Comparison of ENCODE assay signal across 2 cellular contexts in the genomic region with DNA sequence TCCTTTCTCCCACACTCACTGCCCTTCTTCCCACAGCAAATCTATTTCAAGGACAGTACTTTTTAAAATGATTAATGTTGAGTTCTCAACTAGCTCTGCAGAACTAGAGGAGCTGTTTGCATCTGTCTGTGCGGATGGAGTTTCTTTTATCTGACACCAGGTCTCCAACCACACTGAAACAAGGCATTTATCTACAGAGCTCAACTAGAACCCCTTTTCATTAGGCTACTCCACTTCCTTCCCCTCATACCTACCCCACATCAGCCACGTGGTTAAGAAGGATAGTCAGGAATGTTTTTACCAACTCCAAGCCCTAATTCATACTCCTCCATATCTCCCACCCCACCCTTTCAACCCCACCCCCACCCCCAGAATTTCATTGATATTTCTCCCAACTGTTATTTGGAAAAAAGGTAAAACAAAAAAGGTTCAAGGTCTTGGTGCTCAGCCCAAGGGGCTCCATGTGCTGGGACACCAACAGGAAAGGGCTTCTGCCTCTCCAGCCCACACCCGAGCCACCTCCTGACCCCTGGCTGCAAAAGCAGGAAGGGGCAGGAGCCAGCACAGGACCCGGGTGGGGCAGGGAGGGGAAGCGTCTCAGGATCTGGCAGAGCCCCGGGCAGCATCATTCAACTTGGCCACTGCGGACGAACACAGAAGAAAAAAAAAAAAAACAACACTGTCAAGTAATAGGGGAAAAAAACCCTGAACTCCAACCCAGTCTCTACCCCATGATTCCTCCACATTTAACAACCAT.
A peak's percentile ranks its signal among the peaks of the same experiment; 100 is the strongest.
TF ChIP-seq lines count a peak whose summit lies in the region.

No MANE protein-coding gene starts in this region.

TF ChIP-seq in K562, 482 proteins besides CTCF, POLR2A, EP300 and RAD21 (continues in another document):
- TF ChIP-seq, protein P1, sequence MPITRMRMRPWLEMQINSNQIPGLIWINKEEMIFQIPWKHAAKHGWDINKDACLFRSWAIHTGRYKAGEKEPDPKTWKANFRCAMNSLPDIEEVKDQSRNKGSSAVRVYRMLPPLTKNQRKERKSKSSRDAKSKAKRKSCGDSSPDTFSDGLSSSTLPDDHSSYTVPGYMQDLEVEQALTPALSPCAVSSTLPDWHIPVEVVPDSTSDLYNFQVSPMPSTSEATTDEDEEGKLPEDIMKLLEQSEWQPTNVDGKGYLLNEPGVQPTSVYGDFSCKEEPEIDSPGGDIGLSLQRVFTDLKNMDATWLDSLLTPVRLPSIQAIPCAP (CRISPR knock-in tag; IDR thresholded peaks at IDR 0.05; ENCODE audit: borderline replicate concordance), result no peak
- no peak for TF ChIP-seq NR4A1 (CRISPR knock-in tag; IDR thresholded peaks at IDR 0.05)
- no peak for TF ChIP-seq NR4A1 (tag; IDR thresholded peaks at IDR 0.05)
- TF ChIP-seq, protein P2, sequence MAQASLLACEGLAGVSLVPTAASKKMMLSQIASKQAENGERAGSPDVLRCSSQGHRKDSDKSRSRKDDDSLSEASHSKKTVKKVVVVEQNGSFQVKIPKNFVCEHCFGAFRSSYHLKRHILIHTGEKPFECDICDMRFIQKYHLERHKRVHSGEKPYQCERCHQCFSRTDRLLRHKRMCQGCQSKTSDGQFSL (CRISPR knock-in tag; IDR thresholded peaks at IDR 0.05), result no peak
- TF ChIP-seq, protein P2 (tag; IDR thresholded peaks at IDR 0.05), result no peak
- no peak for TF ChIP-seq CCNT2 (IDR thresholded peaks at IDR 0.05; ENCODE audit: borderline replicate concordance, extremely low read depth, insufficient read length, low read depth, low read length)
- no peak for TF ChIP-seq IFI16 (CRISPR knock-in tag; IDR thresholded peaks at IDR 0.05)
- TF ChIP-seq POLR2AphosphoS2 (IDR thresholded peaks at IDR 0.05; ENCODE audit: low read length), result 0 out of 2 replicates have a peak, but pooled peaks have one; percentile 8
- no peak for TF ChIP-seq ZNF436 (CRISPR knock-in tag; IDR thresholded peaks at IDR 0.05)
- TF ChIP-seq E2F3 (CRISPR knock-in tag; IDR thresholded peaks at IDR 0.05), result no peak
- no peak for TF ChIP-seq ZNF224 (CRISPR knock-in tag; IDR thresholded peaks at IDR 0.05)
- TF ChIP-seq, protein P3, sequence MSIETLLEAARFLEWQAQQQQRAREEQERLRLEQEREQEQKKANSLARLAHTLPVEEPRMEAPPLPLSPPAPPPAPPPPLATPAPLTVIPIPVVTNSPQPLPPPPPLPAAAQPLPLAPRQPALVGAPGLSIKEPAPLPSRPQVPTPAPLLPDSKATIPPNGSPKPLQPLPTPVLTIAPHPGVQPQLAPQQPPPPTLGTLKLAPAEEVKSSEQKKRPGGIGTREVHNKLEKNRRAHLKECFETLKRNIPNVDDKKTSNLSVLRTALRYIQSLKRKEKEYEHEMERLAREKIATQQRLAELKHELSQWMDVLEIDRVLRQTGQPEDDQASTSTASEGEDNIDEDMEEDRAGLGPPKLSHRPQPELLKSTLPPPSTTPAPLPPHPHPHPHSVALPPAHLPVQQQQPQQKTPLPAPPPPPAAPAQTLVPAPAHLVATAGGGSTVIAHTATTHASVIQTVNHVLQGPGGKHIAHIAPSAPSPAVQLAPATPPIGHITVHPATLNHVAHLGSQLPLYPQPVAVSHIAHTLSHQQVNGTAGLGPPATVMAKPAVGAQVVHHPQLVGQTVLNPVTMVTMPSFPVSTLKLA (conservative IDR thresholded peaks at IDR 0.05), result no peak
- TF ChIP-seq HMGN3 (IDR thresholded peaks at IDR 0.05; ENCODE audit: borderline replicate concordance, extremely low read depth, insufficient read length, low read depth, low read length), result no peak
- no peak for TF ChIP-seq PHF8 (IDR thresholded peaks at IDR 0.05; ENCODE audit: borderline replicate concordance, low read length)
- TF ChIP-seq, protein P4, sequence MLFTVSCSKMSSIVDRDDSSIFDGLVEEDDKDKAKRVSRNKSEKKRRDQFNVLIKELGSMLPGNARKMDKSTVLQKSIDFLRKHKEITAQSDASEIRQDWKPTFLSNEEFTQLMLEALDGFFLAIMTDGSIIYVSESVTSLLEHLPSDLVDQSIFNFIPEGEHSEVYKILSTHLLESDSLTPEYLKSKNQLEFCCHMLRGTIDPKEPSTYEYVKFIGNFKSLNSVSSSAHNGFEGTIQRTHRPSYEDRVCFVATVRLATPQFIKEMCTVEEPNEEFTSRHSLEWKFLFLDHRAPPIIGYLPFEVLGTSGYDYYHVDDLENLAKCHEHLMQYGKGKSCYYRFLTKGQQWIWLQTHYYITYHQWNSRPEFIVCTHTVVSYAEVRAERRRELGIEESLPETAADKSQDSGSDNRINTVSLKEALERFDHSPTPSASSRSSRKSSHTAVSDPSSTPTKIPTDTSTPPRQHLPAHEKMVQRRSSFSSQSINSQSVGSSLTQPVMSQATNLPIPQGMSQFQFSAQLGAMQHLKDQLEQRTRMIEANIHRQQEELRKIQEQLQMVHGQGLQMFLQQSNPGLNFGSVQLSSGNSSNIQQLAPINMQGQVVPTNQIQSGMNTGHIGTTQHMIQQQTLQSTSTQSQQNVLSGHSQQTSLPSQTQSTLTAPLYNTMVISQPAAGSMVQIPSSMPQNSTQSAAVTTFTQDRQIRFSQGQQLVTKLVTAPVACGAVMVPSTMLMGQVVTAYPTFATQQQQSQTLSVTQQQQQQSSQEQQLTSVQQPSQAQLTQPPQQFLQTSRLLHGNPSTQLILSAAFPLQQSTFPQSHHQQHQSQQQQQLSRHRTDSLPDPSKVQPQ (CRISPR knock-in tag; IDR thresholded peaks at IDR 0.05; ENCODE audit: borderline replicate concordance), result no peak
- TF ChIP-seq ZNF561 (CRISPR knock-in tag; conservative IDR thresholded peaks at IDR 0.05), result no peak
- no peak for TF ChIP-seq PHTF2 (CRISPR knock-in tag; IDR thresholded peaks at IDR 0.05)
- TF ChIP-seq ZBTB1 (CRISPR knock-in tag; IDR thresholded peaks at IDR 0.05; ENCODE audit: borderline replicate concordance, low read depth), result no peak
- TF ChIP-seq ZBTB7A (IDR thresholded peaks at IDR 0.05; ENCODE audit: borderline replicate concordance, control insufficient read depth, low read depth, low read length), result peak; percentile 56; the same call in 1 of the 2 replicates
- TF ChIP-seq, protein P5, sequence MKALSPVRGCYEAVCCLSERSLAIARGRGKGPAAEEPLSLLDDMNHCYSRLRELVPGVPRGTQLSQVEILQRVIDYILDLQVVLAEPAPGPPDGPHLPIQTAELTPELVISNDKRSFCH (CRISPR knock-in tag; IDR thresholded peaks at IDR 0.05), result no peak
- TF ChIP-seq, protein P5 (tag; IDR thresholded peaks at IDR 0.05), result no peak

TF ChIP-seq in HepG2, 621 proteins besides CTCF, POLR2A, EP300 and RAD21:
- TF ChIP-seq ZSCAN22 (CRISPR knock-in tag; IDR thresholded peaks at IDR 0.05) (no peak), RAD51 (IDR thresholded peaks at IDR 0.05; ENCODE audit: borderline replicate concordance) (no peak), ZNF839 (CRISPR knock-in tag; IDR thresholded peaks at IDR 0.05; ENCODE audit: borderline replicate concordance) (no peak), MYNN (CRISPR knock-in tag; IDR thresholded peaks at IDR 0.05; ENCODE audit: low read depth) (no peak), HDAC1 (CRISPR knock-in tag; IDR thresholded peaks at IDR 0.05) (no peak), JDP2 (CRISPR knock-in tag; IDR thresholded peaks at IDR 0.05; ENCODE audit: borderline replicate concordance) (no peak), ZNF274 (CRISPR knock-in tag; IDR thresholded peaks at IDR 0.05) (no peak), ZNF431 (CRISPR knock-in tag; IDR thresholded peaks at IDR 0.05; ENCODE audit: borderline replicate concordance, low read depth) (no peak), ZNF883 (CRISPR knock-in tag; IDR thresholded peaks at IDR 0.05; ENCODE audit: not compliant biosample characterization) (no peak), ZNF282 (IDR thresholded peaks at IDR 0.05; ENCODE audit: partially characterized antibody) (no peak), NR2C2 (CRISPR knock-in tag; IDR thresholded peaks at IDR 0.05; ENCODE audit: borderline replicate concordance) (no peak), SRF (IDR thresholded peaks at IDR 0.05; ENCODE audit: low read depth, low read length) (no peak), ZNF782 (CRISPR knock-in tag; IDR thresholded peaks at IDR 0.05; ENCODE audit: borderline replicate concordance) (no peak), ZNF337 (CRISPR knock-in tag; IDR thresholded peaks at IDR 0.05; ENCODE audit: borderline replicate concordance, low read depth) (no peak)
- TF ChIP-seq, protein P6, sequence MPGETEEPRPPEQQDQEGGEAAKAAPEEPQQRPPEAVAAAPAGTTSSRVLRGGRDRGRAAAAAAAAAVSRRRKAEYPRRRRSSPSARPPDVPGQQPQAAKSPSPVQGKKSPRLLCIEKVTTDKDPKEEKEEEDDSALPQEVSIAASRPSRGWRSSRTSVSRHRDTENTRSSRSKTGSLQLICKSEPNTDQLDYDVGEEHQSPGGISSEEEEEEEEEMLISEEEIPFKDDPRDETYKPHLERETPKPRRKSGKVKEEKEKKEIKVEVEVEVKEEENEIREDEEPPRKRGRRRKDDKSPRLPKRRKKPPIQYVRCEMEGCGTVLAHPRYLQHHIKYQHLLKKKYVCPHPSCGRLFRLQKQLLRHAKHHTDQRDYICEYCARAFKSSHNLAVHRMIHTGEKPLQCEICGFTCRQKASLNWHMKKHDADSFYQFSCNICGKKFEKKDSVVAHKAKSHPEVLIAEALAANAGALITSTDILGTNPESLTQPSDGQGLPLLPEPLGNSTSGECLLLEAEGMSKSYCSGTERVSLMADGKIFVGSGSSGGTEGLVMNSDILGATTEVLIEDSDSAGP (CRISPR knock-in tag; IDR thresholded peaks at IDR 0.05; ENCODE audit: borderline replicate concordance), result no peak
- TF ChIP-seq, protein P7, sequence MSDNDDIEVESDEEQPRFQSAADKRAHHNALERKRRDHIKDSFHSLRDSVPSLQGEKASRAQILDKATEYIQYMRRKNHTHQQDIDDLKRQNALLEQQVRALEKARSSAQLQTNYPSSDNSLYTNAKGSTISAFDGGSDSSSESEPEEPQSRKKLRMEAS (IDR thresholded peaks at IDR 0.05), result no peak
- TF ChIP-seq, protein P8, sequence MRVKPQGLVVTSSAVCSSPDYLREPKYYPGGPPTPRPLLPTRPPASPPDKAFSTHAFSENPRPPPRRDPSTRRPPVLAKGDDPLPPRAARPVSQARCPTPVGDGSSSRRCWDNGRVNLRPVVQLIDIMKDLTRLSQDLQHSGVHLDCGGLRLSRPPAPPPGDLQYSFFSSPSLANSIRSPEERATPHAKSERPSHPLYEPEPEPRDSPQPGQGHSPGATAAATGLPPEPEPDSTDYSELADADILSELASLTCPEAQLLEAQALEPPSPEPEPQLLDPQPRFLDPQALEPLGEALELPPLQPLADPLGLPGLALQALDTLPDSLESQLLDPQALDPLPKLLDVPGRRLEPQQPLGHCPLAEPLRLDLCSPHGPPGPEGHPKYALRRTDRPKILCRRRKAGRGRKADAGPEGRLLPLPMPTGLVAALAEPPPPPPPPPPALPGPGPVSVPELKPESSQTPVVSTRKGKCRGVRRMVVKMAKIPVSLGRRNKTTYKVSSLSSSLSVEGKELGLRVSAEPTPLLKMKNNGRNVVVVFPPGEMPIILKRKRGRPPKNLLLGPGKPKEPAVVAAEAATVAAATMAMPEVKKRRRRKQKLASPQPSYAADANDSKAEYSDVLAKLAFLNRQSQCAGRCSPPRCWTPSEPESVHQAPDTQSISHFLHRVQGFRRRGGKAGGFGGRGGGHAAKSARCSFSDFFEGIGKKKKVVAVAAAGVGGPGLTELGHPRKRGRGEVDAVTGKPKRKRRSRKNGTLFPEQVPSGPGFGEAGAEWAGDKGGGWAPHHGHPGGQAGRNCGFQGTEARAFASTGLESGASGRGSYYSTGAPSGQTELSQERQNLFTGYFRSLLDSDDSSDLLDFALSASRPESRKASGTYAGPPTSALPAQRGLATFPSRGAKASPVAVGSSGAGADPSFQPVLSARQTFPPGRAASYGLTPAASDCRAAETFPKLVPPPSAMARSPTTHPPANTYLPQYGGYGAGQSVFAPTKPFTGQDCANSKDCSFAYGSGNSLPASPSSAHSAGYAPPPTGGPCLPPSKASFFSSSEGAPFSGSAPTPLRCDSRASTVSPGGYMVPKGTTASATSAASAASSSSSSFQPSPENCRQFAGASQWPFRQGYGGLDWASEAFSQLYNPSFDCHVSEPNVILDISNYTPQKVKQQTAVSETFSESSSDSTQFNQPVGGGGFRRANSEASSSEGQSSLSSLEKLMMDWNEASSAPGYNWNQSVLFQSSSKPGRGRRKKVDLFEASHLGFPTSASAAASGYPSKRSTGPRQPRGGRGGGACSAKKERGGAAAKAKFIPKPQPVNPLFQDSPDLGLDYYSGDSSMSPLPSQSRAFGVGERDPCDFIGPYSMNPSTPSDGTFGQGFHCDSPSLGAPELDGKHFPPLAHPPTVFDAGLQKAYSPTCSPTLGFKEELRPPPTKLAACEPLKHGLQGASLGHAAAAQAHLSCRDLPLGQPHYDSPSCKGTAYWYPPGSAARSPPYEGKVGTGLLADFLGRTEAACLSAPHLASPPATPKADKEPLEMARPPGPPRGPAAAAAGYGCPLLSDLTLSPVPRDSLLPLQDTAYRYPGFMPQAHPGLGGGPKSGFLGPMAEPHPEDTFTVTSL (CRISPR knock-in tag; IDR thresholded peaks at IDR 0.05; ENCODE audit: borderline replicate concordance), result no peak
- TF ChIP-seq, protein P9, sequence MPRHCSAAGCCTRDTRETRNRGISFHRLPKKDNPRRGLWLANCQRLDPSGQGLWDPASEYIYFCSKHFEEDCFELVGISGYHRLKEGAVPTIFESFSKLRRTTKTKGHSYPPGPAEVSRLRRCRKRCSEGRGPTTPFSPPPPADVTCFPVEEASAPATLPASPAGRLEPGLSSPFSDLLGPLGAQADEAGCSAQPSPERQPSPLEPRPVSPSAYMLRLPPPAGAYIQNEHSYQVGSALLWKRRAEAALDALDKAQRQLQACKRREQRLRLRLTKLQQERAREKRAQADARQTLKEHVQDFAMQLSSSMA (CRISPR knock-in tag; IDR thresholded peaks at IDR 0.05), result no peak
- TF ChIP-seq, protein P10, sequence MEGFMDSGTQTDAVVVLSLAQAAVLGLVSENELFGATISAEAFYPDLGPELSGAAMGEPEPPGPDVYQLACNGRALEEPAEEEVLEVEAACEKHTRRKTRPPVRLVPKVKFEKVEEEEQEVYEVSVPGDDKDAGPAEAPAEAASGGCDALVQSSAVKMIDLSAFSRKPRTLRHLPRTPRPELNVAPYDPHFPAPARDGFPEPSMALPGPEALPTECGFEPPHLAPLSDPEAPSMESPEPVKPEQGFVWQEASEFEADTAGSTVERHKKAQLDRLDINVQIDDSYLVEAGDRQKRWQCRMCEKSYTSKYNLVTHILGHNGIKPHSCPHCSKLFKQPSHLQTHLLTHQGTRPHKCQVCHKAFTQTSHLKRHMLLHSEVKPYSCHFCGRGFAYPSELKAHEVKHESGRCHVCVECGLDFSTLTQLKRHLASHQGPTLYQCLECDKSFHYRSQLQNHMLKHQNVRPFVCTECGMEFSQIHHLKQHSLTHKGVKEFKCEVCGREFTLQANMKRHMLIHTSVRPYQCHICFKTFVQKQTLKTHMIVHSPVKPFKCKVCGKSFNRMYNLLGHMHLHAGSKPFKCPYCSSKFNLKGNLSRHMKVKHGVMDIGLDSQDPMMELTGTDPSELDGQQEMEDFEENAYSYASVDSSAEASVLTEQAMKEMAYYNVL (CRISPR knock-in tag; IDR thresholded peaks at IDR 0.05; ENCODE audit: borderline replicate concordance), result no peak
- TF ChIP-seq, protein P11, sequence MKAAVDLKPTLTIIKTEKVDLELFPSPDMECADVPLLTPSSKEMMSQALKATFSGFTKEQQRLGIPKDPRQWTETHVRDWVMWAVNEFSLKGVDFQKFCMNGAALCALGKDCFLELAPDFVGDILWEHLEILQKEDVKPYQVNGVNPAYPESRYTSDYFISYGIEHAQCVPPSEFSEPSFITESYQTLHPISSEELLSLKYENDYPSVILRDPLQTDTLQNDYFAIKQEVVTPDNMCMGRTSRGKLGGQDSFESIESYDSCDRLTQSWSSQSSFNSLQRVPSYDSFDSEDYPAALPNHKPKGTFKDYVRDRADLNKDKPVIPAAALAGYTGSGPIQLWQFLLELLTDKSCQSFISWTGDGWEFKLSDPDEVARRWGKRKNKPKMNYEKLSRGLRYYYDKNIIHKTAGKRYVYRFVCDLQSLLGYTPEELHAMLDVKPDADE (CRISPR knock-in tag; IDR thresholded peaks at IDR 0.05), result no peak
